18 cellular contexts compared by ENCODE assay signal in the genomic region with DNA sequence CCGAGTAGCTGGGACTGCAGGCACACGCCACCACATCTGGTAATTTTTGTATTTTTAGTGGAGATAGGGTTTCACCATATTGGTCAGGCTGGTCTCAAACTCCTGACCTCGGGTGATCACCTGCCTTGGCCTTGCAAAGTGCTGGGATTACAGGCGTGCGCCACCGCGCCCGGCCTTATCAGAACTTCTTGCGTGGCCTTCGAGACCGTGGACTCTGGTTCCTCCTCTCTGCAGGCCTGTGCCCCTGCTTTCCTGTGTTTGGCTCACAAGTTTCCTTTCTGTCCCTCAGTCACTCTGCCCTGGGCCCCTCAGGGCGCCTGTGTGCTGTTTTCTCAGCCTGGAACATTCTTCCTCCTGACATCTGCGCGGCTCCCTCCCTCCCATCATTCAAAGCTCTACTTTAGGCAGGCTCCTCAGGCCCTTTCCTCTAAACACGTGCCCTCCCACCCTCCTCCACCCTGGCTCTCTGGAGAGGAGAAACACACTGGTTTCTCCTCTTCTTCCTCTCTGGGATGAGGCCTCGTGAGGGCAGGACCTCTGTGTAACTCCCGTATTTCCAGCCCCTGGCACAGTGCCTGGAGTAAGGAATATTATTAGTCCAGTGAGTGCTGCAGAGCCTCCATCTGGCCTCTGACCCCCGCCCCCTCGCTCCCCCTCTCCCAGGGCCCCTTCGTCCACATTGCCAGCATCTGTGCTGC. TPM values are rescaled to one million over a fixed set of nuclear protein-coding genes. Genes with fewer than 3 reads are reported as not detected.
DNase-seq lines count a peak whose midpoint lies in the region; ATAC-seq and TF ChIP-seq lines count a peak whose summit lies in the region.
"Had no signal": no experiment of that assay in that cellular context is flagged by ENCODE, and none has a peak within 500 bp of the region (broad histone marks: within the 10 kb centered on the region; RNA-seq: fewer than 3 reads in every experiment).

No MANE protein-coding gene starts in this region.

- intact Hi-C loops in dendritic cell treated with granulocyte-macrophage colony-stimulating factor and Interleukin-4, amounts not matched to agents 40 ng/mL and 50 ng/mL, for 4 days (cut with micrococcal nuclease): loop anchor here (5.0 kb wide), 1 partner anchor 95 kb away; no protein-coding TSS in a partner anchor

- H2AFZ ChIP-seq in DND-41 (ENCODE audit: low read depth, low read length): no peak overlapping the region

- no peaks in the 10 kb centered on the region for H4K20me1 ChIP-seq in DND-41 (ENCODE audit: insufficient read depth, low read length)

- no peaks in the 10 kb centered on the region for H3K79me2 ChIP-seq in DND-41 (ENCODE audit: insufficient read depth, low read length)

- H3K4me1 ChIP-seq in DND-41 (ENCODE audit: insufficient read depth, low read length): no peaks in the 10 kb centered on the region
- H3K4me1 ChIP-seq: Peyer's patch had no signal

- no peaks in the 10 kb centered on the region for H3K9me3 Mint-ChIP-seq in dendritic cell treated with granulocyte-macrophage colony-stimulating factor and Interleukin-4, amounts not matched to agents 40 ng/mL and 50 ng/mL, for 4 days
- no peaks in the 10 kb centered on the region for H3K9me3 Mint-ChIP-seq in nephron
- H3K9me3 Mint-ChIP-seq: CD8-positive, alpha-beta memory T cell; natural killer cell had no signal

- H3K36me3 Mint-ChIP-seq in dendritic cell treated with granulocyte-macrophage colony-stimulating factor and Interleukin-4, amounts not matched to agents 40 ng/mL and 50 ng/mL, for 4 days (ENCODE audit: low read depth): no peaks in the 10 kb centered on the region
- no peaks in the 10 kb centered on the region for H3K36me3 Mint-ChIP-seq in nephron (ENCODE audit: low read depth)
- H3K36me3 Mint-ChIP-seq: brain; CD8-positive, alpha-beta memory T cell; natural killer cell had no signal

- no peaks in the 10 kb centered on the region for H3K27me3 Mint-ChIP-seq in dendritic cell treated with granulocyte-macrophage colony-stimulating factor and Interleukin-4, amounts not matched to agents 40 ng/mL and 50 ng/mL, for 4 days
- no peaks in the 10 kb centered on the region for H3K27me3 Mint-ChIP-seq in nephron (ENCODE audit: low read depth)

- peaks cover 85% of the 10 kb centered on the region for H3K4me1 Mint-ChIP-seq in dendritic cell treated with granulocyte-macrophage colony-stimulating factor and Interleukin-4, amounts not matched to agents 40 ng/mL and 50 ng/mL, for 4 days (ENCODE audit: low read depth)
- peaks cover 30% of the 10 kb centered on the region for H3K4me1 Mint-ChIP-seq in nephron

- H3K4me3 Mint-ChIP-seq in dendritic cell treated with granulocyte-macrophage colony-stimulating factor and Interleukin-4, amounts not matched to agents 40 ng/mL and 50 ng/mL, for 4 days: no peak overlapping the region
- peak overlapping the region; percentile 14 to 69 (median 29) for H3K4me3 Mint-ChIP-seq in nephron
- H3K4me3 Mint-ChIP-seq: brain; CD8-positive, alpha-beta memory T cell; natural killer cell had no signal

- TF ChIP-seq CTCF in DND-41 (IDR thresholded peaks at IDR 0.05; ENCODE audit: borderline replicate concordance, extremely low read depth, low read length, poor library complexity, severe bottlenecking) (no peak), nephron (IDR thresholded peaks at IDR 0.05; ENCODE audit: unreplicated experiment in 3 of 3) (no peak)

- H3K36me3 ChIP-seq in DND-41 (ENCODE audit: insufficient read depth, low read length): no peaks in the 10 kb centered on the region
- H3K36me3 ChIP-seq: Peyer's patch had no signal

- H3K27me3 ChIP-seq in DND-41 (ENCODE audit: insufficient read depth, low read length, poor library complexity): no peaks in the 10 kb centered on the region
- H3K27me3 ChIP-seq: Peyer's patch had no signal

- H3K9me3 ChIP-seq in DND-41 (ENCODE audit: insufficient read depth, low read length, severe bottlenecking): no peaks in the 10 kb centered on the region
- H3K9me3 ChIP-seq: Peyer's patch had no signal

- no peak overlapping the region for H3K4me2 ChIP-seq in DND-41 (ENCODE audit: insufficient read depth, low read length)

- no peak overlapping the region for H3K4me3 ChIP-seq in DND-41 (ENCODE audit: low read depth in 1 of 2, low read length in 2 of 2)
- H3K4me3 ChIP-seq: lung, Peyer's patch had no signal

- no peak for DNase-seq in DND-41
- no peak for DNase-seq in A172 (ENCODE audit: low spot score)
- no peak for DNase-seq in NCI-H2081 treated with DMSO at 0.1 percent for 48 hours (lab: John Stamatoyannopoulos, UW)
- no peak for DNase-seq in ecto neural progenitor cell (ENCODE audit: low spot score)
- DNase-seq: activated naive CD4-positive, alpha-beta T cell treated with Interleukin-2 at 50 U/mL for 16 hours; CD8-positive, alpha-beta memory T cell; effector CD4-positive, alpha-beta T cell; natural killer cell; NCI-H748 treated with DMSO at 0.1 percent for 48 hours; Peyer's patch; retina; stimulated activated CD4-positive, alpha-beta T cell treated with anti-CD3 and anti-CD28 coated beads, Interleukin-2, amount 100 ng/mL, for 24 hours had no signal

- 0 out of 3 replicates have a peak, but pooled peaks have one; percentile 14 for ATAC-seq in DND-41 (ENCODE audit: insufficient read depth, low read depth)
- ATAC-seq: natural killer cell had no signal

- no peak overlapping the region for H3K9ac ChIP-seq in DND-41 (ENCODE audit: low read depth, low read length)

- H3K27ac Mint-ChIP-seq in dendritic cell treated with granulocyte-macrophage colony-stimulating factor and Interleukin-4, amounts not matched to agents 40 ng/mL and 50 ng/mL, for 4 days: peak overlapping the region; percentile 17
- H3K27ac Mint-ChIP-seq in nephron: peak overlapping the region; percentile 98 to 100 (median 98)
- H3K27ac Mint-ChIP-seq: natural killer cell had no signal

- H3K27ac ChIP-seq in DND-41 (ENCODE audit: low read length): no peak overlapping the region

RNA-seq across cellular contexts. Expression of gene CLCN1, which starts 6.9 kb away (rescaled TPM):
- total RNA-seq in A172 (2014; rRNA removed; shearing (Covaris generic)): not detected in 2 replicates
- total RNA-seq: G401, temporal lobe had no signal

RNA-seq across cellular contexts. Expression of gene CASP2, which starts 34.6 kb away (rescaled TPM):
- 14.6 and 34.4 TPM in 2 replicates for total RNA-seq in A172 (2014; rRNA removed; shearing (Covaris generic))

RNA-seq across cellular contexts. Expression of gene TMEM139, which starts 38.0 kb away (rescaled TPM):
- total RNA-seq in A172 (2014; rRNA removed; shearing (Covaris generic)): 3.0 and 6.2 TPM in 2 replicates
- total RNA-seq: G401, natural killer cell, temporal lobe had no signal

RNA-seq across cellular contexts. Expression of gene FAM131B, which starts 39.7 kb away (rescaled TPM):
- total RNA-seq in A172 (2014; rRNA removed; shearing (Covaris generic)): 3.9 and 7.1 TPM in 2 replicates

RNA-seq across cellular contexts. Expression of gene ZYX, which starts 58.4 kb away (rescaled TPM):
- 53.2 and 57.0 TPM in 2 replicates for total RNA-seq in A172 (2014; rRNA removed; shearing (Covaris generic))
